ENCODE assay signal across 6 cellular contexts in genomic region chr6:13243745-13244144, GRCh38.
DNase-seq lines count a peak whose midpoint lies in the region; ATAC-seq, FAIRE-seq and TF ChIP-seq lines count a peak whose summit lies in the region.
"Not testable (repeated sequence)": the region's sequence is repeated elsewhere in the genome, so short reads cannot be mapped to it uniquely, and the experiment has no call there.

No MANE protein-coding gene starts in this region.

- not testable (repeated sequence) for DNase-seq in WTC11 (ENCODE audit: low spot score); K562 (ENCODE audit: extremely low read depth in 1 of 4, low spot score in 3 of 4); endothelial cell (ENCODE audit: low spot score); stimulated activated naive B cell treated with anti-CD40 and anti-IgM and Interleukin-4, amounts not matched to agents 10 μg/mL and 1 μg/mL and 100 μg/mL, for 72 hours

- H3K4me2 ChIP-seq in K562 (ENCODE audit: insufficient read depth, low read length) = not testable (repeated sequence)

- not testable (repeated sequence) for H3K36me3 ChIP-seq in HEK293 (ENCODE audit: control insufficient read depth in 2 of 2, insufficient read depth in 1 of 2, low read length in 2 of 2); K562 (ENCODE audit: control insufficient read depth, insufficient read depth, low read length)

- H3K79me2 ChIP-seq in K562 (ENCODE audit: control insufficient read depth, insufficient read depth, low read length) = not testable (repeated sequence)

- not testable (repeated sequence) for TF ChIP-seq EP300 in K562 (IDR thresholded peaks at IDR 0.05; ENCODE audit: low read length)

- not testable (repeated sequence) for ATAC-seq in SK-N-SH treated with all-trans-retinoic acid at 6 μM for 48 hours; WTC11; K562; stimulated activated naive B cell treated with anti-CD40 and anti-IgM and Interleukin-4, amounts not matched to agents 10 μg/mL and 1 μg/mL and 100 μg/mL, for 72 hours (replicated peaks)

- H3K27me3 ChIP-seq in K562 (ENCODE audit: control insufficient read depth in 2 of 2, insufficient read depth in 2 of 2, low read length in 2 of 2) = peaks cover 4 to 14% of the 10 kb centered on the region in 2 experiments; a peak in 4 of 5 replicates

- not testable (repeated sequence) for BruUV-seq in K562 (replicated peaks; lab: Mats Ljungman, UMichigan)

- in situ Hi-C loops in K562 (cut with MboI) = not testable (repeated sequence)

- H3K27ac Mint-ChIP-seq in WTC11; endothelial cell (ENCODE audit: unreplicated experiment): not testable (repeated sequence)
- H3K27ac Mint-ChIP-seq in stimulated activated naive B cell treated with anti-CD40 and anti-IgM and Interleukin-4, amounts not matched to agents 10 μg/mL and 1 μg/mL and 100 μg/mL, for 72 hours = peak overlapping the region; percentile 87

- H3K27me3 Mint-ChIP-seq in WTC11 (ENCODE audit: low read depth); endothelial cell (ENCODE audit: unreplicated experiment); stimulated activated naive B cell treated with anti-CD40 and anti-IgM and Interleukin-4, amounts not matched to agents 10 μg/mL and 1 μg/mL and 100 μg/mL, for 72 hours: not testable (repeated sequence)

- peaks cover 12% of the 10 kb centered on the region for H3K4me1 ChIP-seq in HEK293 (ENCODE audit: control insufficient read depth, insufficient read depth, low read length)
- not testable (repeated sequence) for H3K4me1 ChIP-seq in K562 (replicated peaks in 1 of 2; ENCODE audit: control insufficient read depth in 2 of 2, insufficient read depth in 2 of 2, low read length in 2 of 2)

- not testable (repeated sequence) for H3K36me3 Mint-ChIP-seq in WTC11
- peaks cover 12% of the 10 kb centered on the region for H3K36me3 Mint-ChIP-seq in endothelial cell (ENCODE audit: low read depth, unreplicated experiment)
- peaks cover 23 to 59% of the 10 kb centered on the region in 2 donors for H3K36me3 Mint-ChIP-seq in stimulated activated naive B cell treated with anti-CD40 and anti-IgM and Interleukin-4, amounts not matched to agents 10 μg/mL and 1 μg/mL and 100 μg/mL, for 72 hours

- intact Hi-C loops in K562 (cut with micrococcal nuclease) = not testable (repeated sequence)

- not testable (repeated sequence) for H3K27ac ChIP-seq in HEK293 (ENCODE audit: extremely low read depth, low read depth, low read length); K562 (ENCODE audit: extremely low read depth, low read depth, low read length)

- not testable (repeated sequence) for TF ChIP-seq CTCF in HEK293 (tag by site-specific recombination; IDR thresholded peaks at IDR 0.05); WTC11 (IDR thresholded peaks at IDR 0.05); K562 (IDR thresholded peaks at IDR 0.05 in 2 of 3, conservative IDR thresholded peaks at IDR 0.05 in 1 of 3; ENCODE audit: insufficient read depth in 2 of 3, low read depth in 1 of 3, low read length in 3 of 3); endothelial cell (IDR thresholded peaks at IDR 0.05; ENCODE audit: unreplicated experiment)

- H3K9me1 ChIP-seq in K562 (ENCODE audit: control insufficient read depth, insufficient read depth, low read length) = not testable (repeated sequence)

- WGBS in K562 (ENCODE audit: insufficient coverage, low coverage, missing lambda C conversion rate) = 29% methylated on average over 5 of the region's 5 CpGs

- POLR2A ChIA-PET in HEK293 (lab: Yijun Ruan, JAX) = interaction anchor here (0.7 kb wide), 1 partner anchor 79 kb away, joined by 4 read pairs; no protein-coding TSS in a partner anchor
- POLR2A ChIA-PET in WTC11 (lab: Charles Lee) = not testable (repeated sequence)
- POLR2A ChIA-PET in K562 (lab: Yijun Ruan, JAX) = interaction anchor here (0.6 to 0.7 kb wide), 2 partner anchors 58 to 303 kb away, joined by 3 read pairs; no protein-coding TSS in a partner anchor

- H3K4me3 Mint-ChIP-seq in WTC11; stimulated activated naive B cell treated with anti-CD40 and anti-IgM and Interleukin-4, amounts not matched to agents 10 μg/mL and 1 μg/mL and 100 μg/mL, for 72 hours: not testable (repeated sequence)
- peak overlapping the region; percentile 1 for H3K4me3 Mint-ChIP-seq in endothelial cell (ENCODE audit: unreplicated experiment)

- H4K20me1 ChIP-seq in K562 (replicated peaks; ENCODE audit: control insufficient read depth, insufficient read depth, low read length) = not testable (repeated sequence)

- not testable (repeated sequence) for H3K9me3 Mint-ChIP-seq in WTC11; endothelial cell (ENCODE audit: unreplicated experiment)
- peaks cover 7 to 11% of the 10 kb centered on the region in 2 donors for H3K9me3 Mint-ChIP-seq in stimulated activated naive B cell treated with anti-CD40 and anti-IgM and Interleukin-4, amounts not matched to agents 10 μg/mL and 1 μg/mL and 100 μg/mL, for 72 hours

- H3K9me3 ChIP-seq in HEK293 (ENCODE audit: control insufficient read depth, insufficient read depth, low read depth, low read length); K562 (replicated peaks; ENCODE audit: control insufficient read depth, insufficient read depth, low read depth, low read length): not testable (repeated sequence)

- peaks cover 37% of the 10 kb centered on the region for H3K4me1 Mint-ChIP-seq in WTC11
- H3K4me1 Mint-ChIP-seq in endothelial cell (ENCODE audit: unreplicated experiment) = not testable (repeated sequence)
- H3K4me1 Mint-ChIP-seq in stimulated activated naive B cell treated with anti-CD40 and anti-IgM and Interleukin-4, amounts not matched to agents 10 μg/mL and 1 μg/mL and 100 μg/mL, for 72 hours = peaks cover 41 to 70% of the 10 kb centered on the region in 2 donors

- not testable (repeated sequence) for H3K4me3 ChIP-seq in HEK293 (ENCODE audit: low read depth, low read length); K562

- not testable (repeated sequence) for H2AFZ ChIP-seq in K562 (ENCODE audit: low read depth, low read length)

- H3K9ac ChIP-seq in K562 (ENCODE audit: insufficient read depth in 1 of 2, low read depth in 2 of 2, low read length in 2 of 2) = not testable (repeated sequence)

- not testable (repeated sequence) for TF ChIP-seq RAD21 in K562 (CRISPR knock-in tag; conservative IDR thresholded peaks at IDR 0.05 in 1 of 2, IDR thresholded peaks at IDR 0.05 in 1 of 2)

- CTCF ChIA-PET in HEK293 (lab: Yijun Ruan, JAX) = interaction anchor here (0.7 to 1.8 kb wide), 2 partner anchors 15 to 24 kb away, joined by 3 to 4 read pairs; no protein-coding TSS in a partner anchor
- CTCF ChIA-PET in WTC11 (lab: Charles Lee); K562 (lab: Yijun Ruan, JAX; ENCODE audit: low intra/inter-chr PET ratio): not testable (repeated sequence)

- TF ChIP-seq POLR2A in K562 (conservative IDR thresholded peaks at IDR 0.05) = not testable (repeated sequence)

- not testable (repeated sequence) for FAIRE-seq in K562 (lab: Jason Lieb, UNC)

TF ChIP-seq in HEK293, 187 proteins besides CTCF, POLR2A, EP300 and RAD21:
- TF ChIP-seq SCRT2 (tag by site-specific recombination; IDR thresholded peaks at IDR 0.05) (0 out of 2 replicates have a peak, but pooled peaks have one; percentile 21), ZNF580 (tag by site-specific recombination; IDR thresholded peaks at IDR 0.05) (peak; percentile 60; the same call in 1 of the 2 replicates), ZNF146 (tag by site-specific recombination; IDR thresholded peaks at IDR 0.05) (peak; percentile 90)
TF ChIP-seq in HEK293: peak in this region for 3; not testable (repeated sequence) for 184.

TF ChIP-seq in SK-N-SH treated with all-trans-retinoic acid at 6 μM for 48 hours, 23 proteins besides CTCF, POLR2A, EP300 and RAD21:
- TF ChIP-seq ZNF8 (CRISPR knock-in tag; IDR thresholded peaks at IDR 0.05) = 0 out of 2 replicates have a peak, but pooled peaks have one; percentile 27

TF ChIP-seq in WTC11, 78 proteins besides CTCF, POLR2A, EP300 and RAD21:
- TF ChIP-seq GTF2I (CRISPR knock-in tag; conservative IDR thresholded peaks at IDR 0.05) = peak; percentile 68

TF ChIP-seq in K562, 482 proteins besides CTCF, POLR2A, EP300 and RAD21:
- TF ChIP-seq ZNF146 (CRISPR knock-in tag; IDR thresholded peaks at IDR 0.05; ENCODE audit: unreplicated experiment) = peak; percentile 82
- TF ChIP-seq RBM25 (IDR thresholded peaks at IDR 0.05; ENCODE audit: low read depth, low read length, severe bottlenecking) = peak; percentile 12
